17 cellular contexts compared by ENCODE assay signal in genomic region chr16:88385831-88386815, GRCh38.
"Had no signal": no experiment of that assay in that cellular context is flagged by ENCODE, and none has a peak within 500 bp of the region (broad histone marks: within the 10 kb centered on the region; RNA-seq: fewer than 3 reads in every experiment).

No MANE protein-coding gene starts in this region.

- ATAC-seq: esophagus mucosa; stimulated activated naive CD8-positive, alpha-beta T cell treated with anti-CD3 and anti-CD28 coated beads, Interleukin-15, Interleukin-2, amounts not matched to agents 100 U/mL and 50 U/mL, for 24 hours; T-helper 17 cell had no signal

- H3K36me3 Mint-ChIP-seq: activated naive CD4-positive, alpha-beta T cell treated with anti-CD3 and anti-CD28 coated beads, Interleukin-2, amount 10 ng/mL, durations not matched to agents 7 days and 5 days had no signal

- H3K27ac ChIP-seq: cardiac muscle cell, parathyroid adenoma, suprapubic skin, WERI-Rb-1 had no signal

- DNase-seq: activated CD4-positive, alpha-beta T cell treated with anti-CD3 and anti-CD28 coated beads, Interleukin-2, amount 50 U/mL, for 48 hours; activated naive CD4-positive, alpha-beta T cell treated with anti-CD3 and anti-CD28 coated beads, Interleukin-2, amount 10 ng/mL, durations not matched to agents 7 days and 5 days; activated T-cell treated with anti-CD3 and anti-CD28 coated beads, Interleukin-2, amount 50 U/mL, for 1 hour; hypothalamus; kidney glomerular epithelial cell; midbrain; retina; small intestine; stimulated activated naive CD8-positive, alpha-beta T cell treated with anti-CD3 and anti-CD28 coated beads, Interleukin-15, Interleukin-2, amounts not matched to agents 100 U/mL and 50 U/mL, for 24 hours; T-helper 17 cell; trophoblast cell; WERI-Rb-1 had no signal

- H3K4me3 ChIP-seq: cardiac muscle cell had no signal

- H3K27ac Mint-ChIP-seq: activated naive CD4-positive, alpha-beta T cell treated with anti-CD3 and anti-CD28 coated beads, Interleukin-2, amount 10 ng/mL, durations not matched to agents 7 days and 5 days; activated T-helper 2 cell treated with anti-CD3 and anti-CD28 coated beads, Interferon-gamma antibody, Interleukin-2, Interleukin-4, amounts not matched to agents 10 μg/mL and 5 μg/mL and 100 μg/mL, durations not matched to agents 14 hours and 24 hours and 36 hours; T-helper 17 cell had no signal

- H3K36me3 ChIP-seq: cardiac muscle cell, suprapubic skin, WERI-Rb-1 had no signal

- H3K9me3 Mint-ChIP-seq: activated naive CD4-positive, alpha-beta T cell treated with anti-CD3 and anti-CD28 coated beads, Interleukin-2, amount 10 ng/mL, durations not matched to agents 7 days and 5 days; activated T-helper 2 cell treated with anti-CD3 and anti-CD28 coated beads, Interferon-gamma antibody, Interleukin-2, Interleukin-4, amounts not matched to agents 10 μg/mL and 5 μg/mL and 100 μg/mL, durations not matched to agents 14 hours and 24 hours and 36 hours had no signal

- H3K9me3 ChIP-seq: suprapubic skin had no signal

- H3K4me3 Mint-ChIP-seq: activated naive CD4-positive, alpha-beta T cell treated with anti-CD3 and anti-CD28 coated beads, Interleukin-2, amount 10 ng/mL, durations not matched to agents 7 days and 5 days; T-helper 17 cell had no signal

- H3K4me1 ChIP-seq: parathyroid adenoma had no signal
